ENCODE assay signal across 14 cellular contexts in genomic region chr11:75527130-75527529, GRCh38. TPM values are rescaled to one million over a fixed set of nuclear protein-coding genes. Genes with fewer than 3 reads are reported as not detected.
DNase-seq lines count a peak whose midpoint lies in the region; ATAC-seq lines count a peak whose summit lies in the region.
"Had no signal": no experiment of that assay in that cellular context is flagged by ENCODE, and none has a peak within 500 bp of the region (broad histone marks: within the 10 kb centered on the region; RNA-seq: fewer than 3 reads in every experiment).

No MANE protein-coding gene starts in this region.

- peak overlapping the region; percentile 37 to 85 for H3K4me3 Mint-ChIP-seq in activated T-cell treated with anti-CD3 and anti-CD28 coated beads, Interleukin-2, amount 50 U/mL, for 72 hours
- H3K4me3 Mint-ChIP-seq in T-helper 17 cell, result peak overlapping the region; percentile 90
- peak overlapping the region; percentile 79 to 82 for H3K4me3 Mint-ChIP-seq in effector memory CD8-positive, alpha-beta T cell
- H3K4me3 Mint-ChIP-seq in stimulated activated effector memory CD8-positive, alpha-beta T cell treated with anti-CD3 and anti-CD28 coated beads, Interleukin-12 subunit alpha, Interleukin-12 subunit beta, amount 100 ng/mL, for 72 hours, result peak overlapping the region; percentile 72

- H3K9me3 ChIP-seq in T-helper 17 cell (ENCODE audit: control insufficient read depth, low read length, poor library complexity, severe bottlenecking), result no peaks in the 10 kb centered on the region
- H3K9me3 ChIP-seq: thyroid gland had no signal

- peaks cover 13% of the 10 kb centered on the region for H3K27me3 Mint-ChIP-seq in activated T-cell treated with anti-CD3 and anti-CD28 coated beads, Interleukin-2, amount 50 U/mL, for 72 hours (ENCODE audit: low read depth)
- no peaks in the 10 kb centered on the region for H3K27me3 Mint-ChIP-seq in T-helper 17 cell
- H3K27me3 Mint-ChIP-seq in effector memory CD8-positive, alpha-beta T cell, result no peaks in the 10 kb centered on the region

- ATAC-seq in activated T-cell treated with anti-CD3 and anti-CD28 coated beads, Interleukin-2, amount 50 U/mL, for 72 hours (replicated peaks in 1 of 2), result no peak
- ATAC-seq in T-helper 17 cell (no peak), HG02884 (IDR thresholded peaks at IDR 0.05; ENCODE audit: unreplicated experiment) (no peak), GM18858 (IDR thresholded peaks at IDR 0.05; ENCODE audit: unreplicated experiment) (no peak)
- ATAC-seq in effector memory CD8-positive, alpha-beta T cell (replicated peaks), result no peak
- no peak for ATAC-seq in stimulated activated effector memory CD8-positive, alpha-beta T cell treated with anti-CD3 and anti-CD28 coated beads, Interleukin-12 subunit alpha, Interleukin-12 subunit beta, amount 100 ng/mL, for 72 hours

- H3K27ac Mint-ChIP-seq in activated T-cell treated with anti-CD3 and anti-CD28 coated beads, Interleukin-2, amount 50 U/mL, for 72 hours, result no peak overlapping the region
- H3K27ac Mint-ChIP-seq in T-helper 17 cell, result no peak overlapping the region
- peak overlapping the region in 1 of 2 donors; percentile 36 for H3K27ac Mint-ChIP-seq in effector memory CD8-positive, alpha-beta T cell
- H3K27ac Mint-ChIP-seq in stimulated activated effector memory CD8-positive, alpha-beta T cell treated with anti-CD3 and anti-CD28 coated beads, Interleukin-12 subunit alpha, Interleukin-12 subunit beta, amount 100 ng/mL, for 72 hours, result no peak overlapping the region

- no peaks in the 10 kb centered on the region for H3K36me3 Mint-ChIP-seq in activated T-cell treated with anti-CD3 and anti-CD28 coated beads, Interleukin-2, amount 50 U/mL, for 72 hours (ENCODE audit: insufficient read depth in 2 of 2)
- no peaks in the 10 kb centered on the region for H3K36me3 Mint-ChIP-seq in T-helper 17 cell (ENCODE audit: low read depth)
- H3K36me3 Mint-ChIP-seq in effector memory CD8-positive, alpha-beta T cell (ENCODE audit: insufficient read depth), result no peaks in the 10 kb centered on the region
- H3K36me3 Mint-ChIP-seq in stimulated activated effector memory CD8-positive, alpha-beta T cell treated with anti-CD3 and anti-CD28 coated beads, Interleukin-12 subunit alpha, Interleukin-12 subunit beta, amount 100 ng/mL, for 72 hours, result no peaks in the 10 kb centered on the region

- peaks cover 35% of the 10 kb centered on the region for H3K4me1 Mint-ChIP-seq in activated T-cell treated with anti-CD3 and anti-CD28 coated beads, Interleukin-2, amount 50 U/mL, for 72 hours (ENCODE audit: low read depth)
- peaks cover 34% of the 10 kb centered on the region for H3K4me1 Mint-ChIP-seq in T-helper 17 cell
- peaks cover 32 to 40% of the 10 kb centered on the region in 2 donors for H3K4me1 Mint-ChIP-seq in effector memory CD8-positive, alpha-beta T cell (ENCODE audit: low read depth in 2 of 2)
- peaks cover 42% of the 10 kb centered on the region for H3K4me1 Mint-ChIP-seq in stimulated activated effector memory CD8-positive, alpha-beta T cell treated with anti-CD3 and anti-CD28 coated beads, Interleukin-12 subunit alpha, Interleukin-12 subunit beta, amount 100 ng/mL, for 72 hours

- H3K9me3 Mint-ChIP-seq in activated T-cell treated with anti-CD3 and anti-CD28 coated beads, Interleukin-2, amount 50 U/mL, for 72 hours, result no peaks in the 10 kb centered on the region
- H3K9me3 Mint-ChIP-seq in effector memory CD8-positive, alpha-beta T cell, result no peaks in the 10 kb centered on the region
- no peaks in the 10 kb centered on the region for H3K9me3 Mint-ChIP-seq in stimulated activated effector memory CD8-positive, alpha-beta T cell treated with anti-CD3 and anti-CD28 coated beads, Interleukin-12 subunit alpha, Interleukin-12 subunit beta, amount 100 ng/mL, for 72 hours

- DNase-seq in activated T-cell treated with anti-CD3 and anti-CD28 coated beads, Interleukin-2, amount 50 U/mL, for 72 hours, result no peak
- no peak for DNase-seq in activated T-cell treated with anti-CD3 and anti-CD28 coated beads, Interleukin-2, amount 50 U/mL, for 48 hours
- DNase-seq in T-helper 17 cell, result no peak
- DNase-seq in effector memory CD8-positive, alpha-beta T cell, result no peak
- DNase-seq in stimulated activated effector memory CD8-positive, alpha-beta T cell treated with anti-CD3 and anti-CD28 coated beads, Interleukin-12 subunit alpha, Interleukin-12 subunit beta, amount 100 ng/mL, for 72 hours (ENCODE audit: low spot score in 2 of 2), result no peak
- DNase-seq in GOT3 (lab: John Stamatoyannopoulos, UW), result no peak
- DNase-seq: anterior cingulate cortex, hypothalamus, Karpas-422, NCI-H1436 treated with DMSO at 0.1 percent for 48 hours, SIG-M5, thyroid gland had no signal

RNA-seq across cellular contexts. Expression of gene GDPD5, which starts 1.4 kb away (rescaled TPM):
- 10 to 100 TPM; 16.9 to 29.5 TPM for total RNA-seq in activated T-cell treated with anti-CD3 and anti-CD28 coated beads, Interleukin-2, amount 50 U/mL, for 72 hours
- total RNA-seq in T-helper 17 cell, result 100 to 1,000 TPM in 1 of 2 donors, 10 to 100 TPM in 1; 77.3 to 108 TPM

RNA-seq across cellular contexts. Expression of gene SERPINH1, which starts 34.9 kb away (rescaled TPM):
- 10 to 100 TPM; 17.3 to 20.4 TPM for total RNA-seq in activated T-cell treated with anti-CD3 and anti-CD28 coated beads, Interleukin-2, amount 50 U/mL, for 72 hours
- total RNA-seq in T-helper 17 cell, result 1 to 10 TPM; 3.5 to 3.6 TPM

Comparison
In these comparisons a context has a peak if more than half of its experiments do, and no peak if none do; other contexts are left out.
1. RNA of gene SERPINH1, which starts 34.9 kb away (total RNA-seq): 17.3 to 20.4 TPM in activated T-cell treated with anti-CD3 and anti-CD28 coated beads, Interleukin-2, amount 50 U/mL, for 72 hours; 3.5 to 3.6 TPM in T-helper 17 cell; every median in the first group is over 4 times any median in the second.
2. Peak in every context shown above with its lines, with median percentiles within 50 percentile points of each other: H3K4me3 Mint-ChIP-seq.